32 cellular contexts compared by ENCODE assay signal in genomic region chr5:82975396-82975795, GRCh38.
DNase-seq lines count a peak whose midpoint lies in the region; ATAC-seq and TF ChIP-seq lines count a peak whose summit lies in the region.
"Had no signal": no experiment of that assay in that cellular context is flagged by ENCODE, and none has a peak within 500 bp of the region (broad histone marks: within the 10 kb centered on the region; RNA-seq: fewer than 3 reads in every experiment).

No MANE protein-coding gene starts in this region.

- H3K4me1 ChIP-seq in HEK293 (ENCODE audit: control insufficient read depth, insufficient read depth, low read length), result no peaks in the 10 kb centered on the region
- H3K4me1 ChIP-seq: upper lobe of right lung had no signal

- no peak overlapping the region for H3K4me3 Mint-ChIP-seq in activated CD4-positive, alpha-beta T cell treated with anti-CD3 and anti-CD28 coated beads for 36 hours
- H3K4me3 Mint-ChIP-seq: nephron progenitor cell; T-helper 1 cell treated with Interleukin-12 subunit alpha and Interleukin-12 subunit beta and Interleukin-4 antibody, amounts not matched to agents 30 μg/mL and 1 μg/mL, for 36 hours had no signal

- peaks cover 2% of the 10 kb centered on the region for H3K27me3 Mint-ChIP-seq in activated CD4-positive, alpha-beta T cell treated with anti-CD3 and anti-CD28 coated beads for 36 hours

- H3K27ac ChIP-seq in HEK293 (ENCODE audit: extremely low read depth, low read depth, low read length), result no peak overlapping the region
- H3K27ac ChIP-seq: ovary, SK-N-MC, skin epidermis, upper lobe of right lung had no signal

- intact Hi-C loops in activated CD4-positive, alpha-beta T cell treated with anti-CD3 and anti-CD28 coated beads for 36 hours (cut with DNase I, micrococcal nuclease), result no loop called here
- intact Hi-C loops in Right ventricle myocardium inferior (cut with DNase I), result no loop called here

- CTCF ChIA-PET in activated CD4-positive, alpha-beta T cell treated with anti-CD3 and anti-CD28 coated beads for 36 hours (lab: Charles Lee), result no interaction called here
- CTCF ChIA-PET in HEK293 (lab: Yijun Ruan, JAX), result interaction anchor here (0.8 kb wide), 1 partner anchor 19 kb away, joined by 3 read pairs; no protein-coding TSS in a partner anchor

- H3K9me3 ChIP-seq in HEK293 (ENCODE audit: control insufficient read depth, insufficient read depth, low read depth, low read length), result no peaks in the 10 kb centered on the region

- H3K4me3 ChIP-seq in HEK293 (ENCODE audit: low read depth, low read length), result no peak overlapping the region
- H3K4me3 ChIP-seq in choroid plexus epithelial cell (ENCODE audit: low read depth, low read length), result no peak overlapping the region
- H3K4me3 ChIP-seq: MG63, ovary, SK-N-MC, skin epidermis, upper lobe of right lung had no signal

- H3K36me3 Mint-ChIP-seq in activated CD4-positive, alpha-beta T cell treated with anti-CD3 and anti-CD28 coated beads for 36 hours (ENCODE audit: low read depth), result peaks cover 9% of the 10 kb centered on the region

- ATAC-seq in activated CD4-positive, alpha-beta T cell treated with anti-CD3 and anti-CD28 coated beads for 36 hours, result no peak
- ATAC-seq in Right ventricle myocardium inferior, result no peak
- ATAC-seq: left cardiac atrium, upper lobe of right lung had no signal

- H3K9me3 Mint-ChIP-seq in activated CD4-positive, alpha-beta T cell treated with anti-CD3 and anti-CD28 coated beads for 36 hours (ENCODE audit: low read depth), result peaks cover 22% of the 10 kb centered on the region

- no peak overlapping the region for H3K27ac Mint-ChIP-seq in activated CD4-positive, alpha-beta T cell treated with anti-CD3 and anti-CD28 coated beads for 36 hours
- H3K27ac Mint-ChIP-seq: activated T-helper 2 cell treated with anti-CD3 and anti-CD28 coated beads, Interferon-gamma antibody, Interleukin-2, Interleukin-4, amounts not matched to agents 10 μg/mL and 5 μg/mL and 100 μg/mL, durations not matched to agents 14 hours and 24 hours and 36 hours; T-helper 1 cell treated with Interleukin-12 subunit alpha and Interleukin-12 subunit beta and Interleukin-4 antibody, amounts not matched to agents 30 μg/mL and 1 μg/mL, for 36 hours had no signal

- no peak for TF ChIP-seq CTCF in HEK293 (tag by site-specific recombination; IDR thresholded peaks at IDR 0.05)
- TF ChIP-seq CTCF in choroid plexus epithelial cell (conservative IDR thresholded peaks at IDR 0.05; ENCODE audit: low read depth, low read length), result no peak

- no peaks in the 10 kb centered on the region for H3K36me3 ChIP-seq in HEK293 (ENCODE audit: control insufficient read depth in 2 of 2, insufficient read depth in 1 of 2, low read length in 2 of 2)
- H3K36me3 ChIP-seq: MG63, ovary, upper lobe of right lung had no signal

- POLR2A ChIA-PET in activated CD4-positive, alpha-beta T cell treated with anti-CD3 and anti-CD28 coated beads for 36 hours (lab: Charles Lee), result interaction anchor here (0.6 kb wide), 1 partner anchor 602 kb away, joined by 4 read pairs; no protein-coding TSS in a partner anchor
- POLR2A ChIA-PET in HEK293 (lab: Yijun Ruan, JAX), result no interaction called here

- H3K4me1 Mint-ChIP-seq in activated CD4-positive, alpha-beta T cell treated with anti-CD3 and anti-CD28 coated beads for 36 hours, result no peaks in the 10 kb centered on the region

- DNase-seq in activated CD4-positive, alpha-beta T cell treated with anti-CD3 and anti-CD28 coated beads for 36 hours, result peak; percentile 10
- DNase-seq in activated CD4-positive, alpha-beta T cell treated with anti-CD3 and anti-CD28 coated beads, Interleukin-2, amount 50 U/mL, for 48 hours, result no peak
- DNase-seq in choroid plexus epithelial cell (ENCODE audit: low read depth) (peak; percentile 17), dermis blood vessel endothelial cell (no peak), Right ventricle myocardium inferior (ENCODE audit: missing footprints) (no peak), cerebellar cortex (ENCODE audit: low spot score) (no peak)
- peak; percentile 24 for DNase-seq in stimulated activated CD8-positive, alpha-beta memory T cell treated with anti-CD3 and anti-CD28 coated beads, Interleukin-4, amount 100 ng/mL, for 48 hours
- DNase-seq: activated CD4-positive, CD25-positive, alpha-beta regulatory T cell treated with anti-CD3 and anti-CD28 coated beads, Interleukin-2, amount 50 U/mL, for 72 hours; activated CD8-positive, alpha-beta memory T cell treated with anti-CD3 and anti-CD28 coated beads for 24 hours; activated T-cell treated with anti-CD3 and anti-CD28 coated beads for 4 hours; anterior cingulate cortex; effector CD4-positive, alpha-beta T cell; H7; hippocampal formation; KG1; left cardiac atrium; MG63; NCI-H1105; NCI-H1930; NCI-H2227 treated with DMSO at 0.1 percent for 48 hours; NCI-H82; nephron progenitor cell; ovary; retina; RPMI8226; stimulated activated naive CD4-positive, alpha-beta T cell; upper lobe of right lung had no signal

TF ChIP-seq in HEK293, 187 proteins besides CTCF, POLR2A, EP300 and RAD21:
- TF ChIP-seq ZNF670 (tag by site-specific recombination; IDR thresholded peaks at IDR 0.05; ENCODE audit: low read depth), result no peak
- peak; percentile 90 for TF ChIP-seq SETDB1 (IDR thresholded peaks at IDR 0.05; ENCODE audit: insufficient read length, low read length)

Comparison
In these comparisons a context has a peak if more than half of its experiments do, and no peak if none do; other contexts are left out.
1. DNase-seq: peak in activated CD4-positive, alpha-beta T cell treated with anti-CD3 and anti-CD28 coated beads for 36 hours (single experiment), choroid plexus epithelial cell (single experiment) and stimulated activated CD8-positive, alpha-beta memory T cell treated with anti-CD3 and anti-CD28 coated beads, Interleukin-4, amount 100 ng/mL, for 48 hours (single experiment); none in activated CD4-positive, alpha-beta T cell treated with anti-CD3 and anti-CD28 coated beads, Interleukin-2, amount 50 U/mL, for 48 hours (0 of 2), dermis blood vessel endothelial cell (single experiment), Right ventricle myocardium inferior (single experiment) and cerebellar cortex (single experiment).